22 cellular contexts compared by ENCODE assay signal in the genomic region with DNA sequence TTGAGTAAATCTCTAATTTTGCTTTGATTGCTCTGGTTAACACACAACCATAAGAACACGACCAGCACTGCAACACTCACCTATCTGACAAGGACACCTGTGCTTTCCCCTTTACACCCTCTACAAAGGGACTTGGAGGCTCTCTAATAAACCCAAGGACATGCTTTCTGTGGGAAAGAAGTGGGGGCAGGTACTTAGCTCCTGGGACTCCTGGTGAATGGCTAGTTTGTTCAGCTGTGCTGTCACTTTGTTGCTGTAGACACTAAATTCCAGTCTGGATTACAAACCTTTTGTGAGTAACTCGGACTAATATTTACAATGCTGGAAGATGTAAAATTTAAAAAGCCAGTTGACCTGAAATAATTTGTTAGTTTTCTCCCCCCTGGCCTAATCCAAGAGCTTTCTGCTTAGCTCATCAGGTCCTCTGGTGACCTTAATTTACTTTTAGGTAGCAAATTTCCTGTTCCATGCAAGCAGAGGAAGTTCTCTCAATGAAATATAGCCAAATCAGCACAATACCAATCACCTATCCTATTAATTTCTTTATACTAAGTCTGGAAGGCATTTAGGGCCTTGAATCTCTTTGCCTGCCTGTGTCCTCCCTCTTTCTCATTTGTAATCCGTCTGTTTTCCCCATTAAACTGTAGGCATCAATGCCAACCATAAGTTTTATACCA.
DNase-seq lines count a peak whose midpoint lies in the region; ATAC-seq, FAIRE-seq and TF ChIP-seq lines count a peak whose summit lies in the region.
"Had no signal": no experiment of that assay in that cellular context is flagged by ENCODE, and none has a peak within 500 bp of the region (broad histone marks: within the 10 kb centered on the region; RNA-seq: fewer than 3 reads in every experiment).

No MANE protein-coding gene starts in this region.

- H3K27me3 ChIP-seq in pancreas (no peaks in the 10 kb centered on the region), Karpas-422 (ENCODE audit: low read length) (no peaks in the 10 kb centered on the region), psoas muscle (ENCODE audit: insufficient read depth in 3 of 3, low read length in 2 of 3) (no peaks in the 10 kb centered on the region)
- H3K27me3 ChIP-seq: esophagus squamous epithelium, neutrophil, testis had no signal

- no peaks in the 10 kb centered on the region for H3K36me3 ChIP-seq in pancreas
- H3K36me3 ChIP-seq in Karpas-422 (ENCODE audit: insufficient read depth, low read length) = no peaks in the 10 kb centered on the region
- no peaks in the 10 kb centered on the region for H3K36me3 ChIP-seq in psoas muscle (ENCODE audit: insufficient read depth in 1 of 2, low read depth in 1 of 2)
- H3K36me3 ChIP-seq: esophagus squamous epithelium, neutrophil had no signal

- no peak for FAIRE-seq in pancreas (lab: Jason Lieb, UNC)

- H3K27ac ChIP-seq in pancreas = no peak overlapping the region
- H3K27ac ChIP-seq in Karpas-422 (ENCODE audit: low read length) = no peak overlapping the region
- no peak overlapping the region for H3K27ac ChIP-seq in psoas muscle
- H3K27ac ChIP-seq: esophagus squamous epithelium, HL-60, neutrophil, testis had no signal

- no peak overlapping the region for H2AFZ ChIP-seq in Karpas-422 (ENCODE audit: low read length)

- no peaks in the 10 kb centered on the region for H3K27me3 Mint-ChIP-seq in activated naive CD8-positive, alpha-beta T cell
- no peaks in the 10 kb centered on the region for H3K27me3 Mint-ChIP-seq in activated naive CD8-positive, alpha-beta T cell treated with anti-CD3 and anti-CD28 coated beads for 36 hours
- no peaks in the 10 kb centered on the region for H3K27me3 Mint-ChIP-seq in T-cell

- CTCF ChIA-PET in T-cell (lab: Charles Lee) = interaction anchor here in 1 of 2 donors (0.8 to 1.1 kb wide), 3 partner anchors 9 to 34 kb away, joined by 3 read pairs; no protein-coding TSS in a partner anchor

- H3K4me1 ChIP-seq in pancreas (peaks cover 5 to 13% (median 9%) of the 10 kb centered on the region in 3 donors), Karpas-422 (ENCODE audit: low read length) (no peaks in the 10 kb centered on the region), psoas muscle (peaks cover 52% of the 10 kb centered on the region)
- H3K4me1 ChIP-seq: esophagus squamous epithelium, testis had no signal

- H3K9me2 ChIP-seq in Karpas-422 (replicated peaks; ENCODE audit: insufficient read depth, low read length) = no peaks in the 10 kb centered on the region

- peak overlapping the region; percentile 43 for H3K27ac Mint-ChIP-seq in activated naive CD8-positive, alpha-beta T cell
- H3K27ac Mint-ChIP-seq in activated naive CD8-positive, alpha-beta T cell treated with anti-CD3 and anti-CD28 coated beads for 36 hours = no peak overlapping the region
- peak overlapping the region; percentile 75 to 97 for H3K27ac Mint-ChIP-seq in T-cell

- no peaks in the 10 kb centered on the region for H3K9me3 Mint-ChIP-seq in activated naive CD8-positive, alpha-beta T cell (ENCODE audit: low read depth)
- H3K9me3 Mint-ChIP-seq in activated naive CD8-positive, alpha-beta T cell treated with anti-CD3 and anti-CD28 coated beads for 36 hours = no peaks in the 10 kb centered on the region
- H3K9me3 Mint-ChIP-seq in T-cell = no peaks in the 10 kb centered on the region

- TF ChIP-seq CTCF in pancreas (IDR thresholded peaks at IDR 0.05) = no peak
- no peak for TF ChIP-seq CTCF in psoas muscle (IDR thresholded peaks at IDR 0.05)

- H3K4me2 ChIP-seq in Karpas-422 (ENCODE audit: low read depth, low read length, poor library complexity, severe bottlenecking) = no peak overlapping the region

- H3K4me3 Mint-ChIP-seq in activated naive CD8-positive, alpha-beta T cell = no peak overlapping the region
- H3K4me3 Mint-ChIP-seq in activated naive CD8-positive, alpha-beta T cell treated with anti-CD3 and anti-CD28 coated beads for 36 hours = no peak overlapping the region
- H3K4me3 Mint-ChIP-seq in T-cell = peak overlapping the region in 1 of 3 donors; percentile 78

- 31 to 32% methylated on average over 3 of the region's 3 CpGs for WGBS in pancreas, 2 donors
- 61 to 75% (median 74%) methylated on average over 3 of the region's 3 CpGs for WGBS in psoas muscle, 3 donors

- no peak for DNase-seq in activated naive CD8-positive, alpha-beta T cell treated with anti-CD3 and anti-CD28 coated beads for 36 hours
- DNase-seq in NCI-H1417 (lab: John Stamatoyannopoulos, UW) = peak in 2 of 3 experiments; percentile 29 to 80
- DNase-seq in T-cell = no peak
- DNase-seq in pancreas = peak in 2 of 6 donors; percentile 15 to 26
- DNase-seq in Karpas-422 = no peak
- no peak for DNase-seq in psoas muscle
- DNase-seq: activated CD4-positive, alpha-beta T cell treated with anti-CD3 and anti-CD28 coated beads for 48 hours; activated effector memory CD4-positive, alpha-beta T cell treated with Interleukin-2 at 50 U/mL for 16 hours; central memory CD4-positive, alpha-beta T cell; effector CD4-positive, alpha-beta T cell; esophagus squamous epithelium; HCEC 1CT; left colon; mucosa of descending colon; MV-4-11; NCI-H2171; stimulated activated CD4-positive, alpha-beta T cell treated with anti-CD3 and anti-CD28 coated beads, Interleukin-12 subunit alpha, Interleukin-12 subunit beta, amount 100 ng/mL, for 4 hours; testis had no signal

- H3K4me3 ChIP-seq in pancreas (no peak overlapping the region), Karpas-422 (ENCODE audit: low read length) (no peak overlapping the region), psoas muscle (no peak overlapping the region)
- H3K4me3 ChIP-seq: esophagus squamous epithelium, mucosa of descending colon, testis had no signal

- intact Hi-C loops in pancreas (cut with DNase I) = no loop called here
- intact Hi-C loops in psoas muscle (cut with DNase I) = no loop called here

- H3K4me1 Mint-ChIP-seq in activated naive CD8-positive, alpha-beta T cell (ENCODE audit: low read depth) = peaks cover 56% of the 10 kb centered on the region
- H3K4me1 Mint-ChIP-seq in activated naive CD8-positive, alpha-beta T cell treated with anti-CD3 and anti-CD28 coated beads for 36 hours = peaks cover 26% of the 10 kb centered on the region
- H3K4me1 Mint-ChIP-seq in T-cell = peaks cover 61 to 78% (median 72%) of the 10 kb centered on the region in 3 donors

- no peaks in the 10 kb centered on the region for H4K20me1 ChIP-seq in Karpas-422 (ENCODE audit: insufficient read depth, low read depth, low read length)

- ATAC-seq in T-cell (replicated peaks in 1 of 4) (no peak), pancreas (peak; percentile 61 to 93 (median 89)), HG02973 (IDR thresholded peaks at IDR 0.05; ENCODE audit: unreplicated experiment) (no peak), psoas muscle (no peak)
- ATAC-seq: left colon, mucosa of descending colon had no signal

- H3K36me3 Mint-ChIP-seq in activated naive CD8-positive, alpha-beta T cell = no peaks in the 10 kb centered on the region
- no peaks in the 10 kb centered on the region for H3K36me3 Mint-ChIP-seq in activated naive CD8-positive, alpha-beta T cell treated with anti-CD3 and anti-CD28 coated beads for 36 hours
- H3K36me3 Mint-ChIP-seq in T-cell = no peaks in the 10 kb centered on the region

- POLR2A ChIA-PET in T-cell (lab: Charles Lee) = no interaction called here

- no peaks in the 10 kb centered on the region for H3K79me2 ChIP-seq in Karpas-422 (ENCODE audit: low read length)

- H3K9me3 ChIP-seq in pancreas (no peaks in the 10 kb centered on the region), Karpas-422 (ENCODE audit: low read length) (no peaks in the 10 kb centered on the region), psoas muscle (no peaks in the 10 kb centered on the region)
- H3K9me3 ChIP-seq: esophagus squamous epithelium, mucosa of descending colon, neutrophil, testis had no signal

- H3K9ac ChIP-seq in Karpas-422 (ENCODE audit: low read length) = no peak overlapping the region

Comparison
In these comparisons a context has a peak if more than half of its experiments do, and no peak if none do; other contexts are left out.
1. DNase-seq: peak in NCI-H1417 (2 of 3); none in activated naive CD8-positive, alpha-beta T cell treated with anti-CD3 and anti-CD28 coated beads for 36 hours (single experiment), T-cell (0 of 34), Karpas-422 (single experiment) and psoas muscle (0 of 2).
2. ATAC-seq: peak in pancreas (4 of 4); none in T-cell (0 of 4), HG02973 (single experiment) and psoas muscle (0 of 4).